Comparison of ENCODE assay signal across 22 cellular contexts in the genomic region with DNA sequence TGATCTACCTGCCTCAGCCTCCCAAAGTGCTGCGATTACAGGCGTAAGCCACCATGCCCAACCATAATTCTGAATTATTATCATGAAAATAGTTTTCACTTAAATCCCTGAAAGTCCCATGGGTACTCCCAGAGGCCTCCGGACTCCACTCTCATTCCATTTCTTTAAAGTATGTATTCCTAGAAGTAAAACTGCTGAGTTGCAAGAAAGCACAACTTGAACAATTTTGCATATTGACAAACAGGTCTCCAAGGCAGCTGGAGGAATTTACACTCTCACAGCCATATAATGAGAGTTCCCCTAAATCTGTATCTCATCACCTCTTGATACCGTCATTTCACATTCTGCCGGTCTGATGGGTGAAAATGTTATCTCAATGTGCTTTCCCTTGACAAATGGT.
A peak's percentile ranks its signal among the peaks of the same experiment; 100 is the strongest.
DNase-seq lines count a peak whose midpoint lies in the region; ATAC-seq, FAIRE-seq and TF ChIP-seq lines count a peak whose summit lies in the region.
"Had no signal": no experiment of that assay in that cellular context is flagged by ENCODE, and none has a peak within 500 bp of the region (broad histone marks: within the 10 kb centered on the region; RNA-seq: fewer than 3 reads in every experiment).

No MANE protein-coding gene starts in this region.

- H3K4me1 ChIP-seq in HepG2 (ENCODE audit: insufficient read depth, low read length) (no peaks in the 10 kb centered on the region), right lobe of liver (no peaks in the 10 kb centered on the region), mesendoderm (ENCODE audit: control insufficient read depth, low read depth, low read length) (no peaks in the 10 kb centered on the region)
- H3K4me1 ChIP-seq: BLaER1 treated with 17β-estradiol and CSF1 and Interleukin-3, amounts not matched to agents 10 nM and 100 nM; Caco-2 had no signal

- no peak overlapping the region for H3K56ac ChIP-seq in mesendoderm (ENCODE audit: low read length)

- H3K27ac Mint-ChIP-seq in brain, result peak overlapping the region in 3 of 5 experiments; percentile 1 to 67 (median 8)
- H3K27ac Mint-ChIP-seq: B cell; CD4-positive, alpha-beta T cell; CD8-positive, alpha-beta T cell had no signal

- H4K5ac ChIP-seq in mesendoderm (ENCODE audit: low read length), result no peak overlapping the region

- peaks cover 18% of the 10 kb centered on the region for H3K4me1 Mint-ChIP-seq in brain

- TF ChIP-seq POLR2A in HepG2 (IDR thresholded peaks at IDR 0.05; ENCODE audit: insufficient read depth in 1 of 2, low read depth in 2 of 2, low read length in 2 of 2) (no peak), right lobe of liver (IDR thresholded peaks at IDR 0.05) (no peak)

- no peaks in the 10 kb centered on the region for H3K27me3 Mint-ChIP-seq in brain
- H3K27me3 Mint-ChIP-seq: B cell; CD4-positive, alpha-beta T cell had no signal

- H3K4ac ChIP-seq in mesendoderm (ENCODE audit: low read depth, low read length), result no peak overlapping the region

- TF ChIP-seq RAD21 in HepG2 (CRISPR knock-in tag; IDR thresholded peaks at IDR 0.05), result no peak

- H3K9ac ChIP-seq in HepG2 (ENCODE audit: insufficient read depth, low read depth, low read length), result no peak overlapping the region
- no peak overlapping the region for H3K9ac ChIP-seq in mesendoderm (ENCODE audit: low read length)
- H3K9ac ChIP-seq: BLaER1 treated with 17β-estradiol and CSF1 and Interleukin-3, amounts not matched to agents 10 nM and 100 nM had no signal

- H3K23ac ChIP-seq in mesendoderm (ENCODE audit: low read length), result no peak overlapping the region

- H3K18ac ChIP-seq in mesendoderm (ENCODE audit: low read length), result no peak overlapping the region

- H2AFZ ChIP-seq in HepG2 (ENCODE audit: low read length), result no peak overlapping the region

- CTCF ChIA-PET in HepG2 (lab: Yijun Ruan, JAX; ENCODE audit: low intra/inter-chr PET ratio, low total read pairs), result no interaction called here

- H2BK15ac ChIP-seq in mesendoderm (replicated peaks; ENCODE audit: low read depth), result no peak overlapping the region

- POLR2A ChIA-PET in HepG2 (lab: Yijun Ruan, JAX), result no interaction called here

- in situ Hi-C loops in HepG2 (cut with HindIII; ENCODE audit: extremely low pct_ligation_motif_present, low pct_unique_long_range_greater_than_20kb), result no loop called here

- H2BK120ac ChIP-seq in mesendoderm (ENCODE audit: low read depth, low read length), result no peak overlapping the region

- no peaks in the 10 kb centered on the region for H3K9me3 Mint-ChIP-seq in brain
- H3K9me3 Mint-ChIP-seq: CD4-positive, alpha-beta T cell; CD8-positive, alpha-beta T cell had no signal

- no peaks in the 10 kb centered on the region for H3K79me1 ChIP-seq in mesendoderm (ENCODE audit: low read length)

- H3K36me3 Mint-ChIP-seq in brain, result no peaks in the 10 kb centered on the region

- H2AK5ac ChIP-seq in mesendoderm (ENCODE audit: low read length), result no peak overlapping the region

- TF ChIP-seq EP300 in HepG2 (IDR thresholded peaks at IDR 0.05; ENCODE audit: low read depth in 2 of 2, low read length in 2 of 2) (no peak), HepG2 (CRISPR knock-in tag; IDR thresholded peaks at IDR 0.05; ENCODE audit: borderline replicate concordance) (no peak)

- H3K4me3 ChIP-seq in HepG2 (replicated peaks in 1 of 3; ENCODE audit: insufficient read depth in 1 of 3, low read depth in 2 of 3, low read length in 3 of 3), result no peak overlapping the region
- H3K4me3 ChIP-seq in right lobe of liver, result no peak overlapping the region
- H3K4me3 ChIP-seq in mesendoderm (ENCODE audit: low read length), result no peak overlapping the region
- H3K4me3 ChIP-seq in coronary artery, result no peak overlapping the region
- H3K4me3 ChIP-seq: BLaER1 treated with 17β-estradiol and CSF1 and Interleukin-3, amounts not matched to agents 10 nM and 100 nM had no signal

- H3K79me2 ChIP-seq in HepG2 (ENCODE audit: insufficient read depth, low read length), result no peaks in the 10 kb centered on the region
- H3K79me2 ChIP-seq in mesendoderm (ENCODE audit: control insufficient read depth, insufficient read depth, low read length), result no peaks in the 10 kb centered on the region

- DNase-seq in HepG2 (ENCODE audit: low spot score), result no peak
- no peak for DNase-seq in right lobe of liver
- DNase-seq in astrocyte of the hippocampus (ENCODE audit: low read depth, low spot score), result peak; percentile 10
- peak; percentile 30 for DNase-seq in mesendoderm
- DNase-seq in GOT3 (lab: John Stamatoyannopoulos, UW), result no peak
- DNase-seq in cortex of kidney (lab: John Stamatoyannopoulos, UW), result no peak
- DNase-seq in coronary artery (ENCODE audit: low spot score), result no peak
- DNase-seq: ACHN; AML-193; Caco-2; Calu3; CD4-positive, alpha-beta T cell; CD8-positive, alpha-beta T cell; DMS79 treated with DMSO at 0.1 percent for 48 hours; GF-D8 had no signal

- no peak for FAIRE-seq in HepG2 (lab: Jason Lieb, UNC)
- FAIRE-seq: GM12891, GM19239 had no signal

- H3K4me2 ChIP-seq in HepG2 (ENCODE audit: low read depth, low read length) (no peak overlapping the region), mesendoderm (ENCODE audit: low read length) (no peak overlapping the region)
- H3K4me2 ChIP-seq: BLaER1 treated with 17β-estradiol and CSF1 and Interleukin-3, amounts not matched to agents 10 nM and 100 nM had no signal

- H3K27me3 ChIP-seq in HepG2 (ENCODE audit: control insufficient read depth in 1 of 2, insufficient read depth in 2 of 2, low read length in 2 of 2) (no peaks in the 10 kb centered on the region), right lobe of liver (no peaks in the 10 kb centered on the region), mesendoderm (ENCODE audit: insufficient read depth, low read length, poor library complexity) (no peaks in the 10 kb centered on the region)
- H3K27me3 ChIP-seq: BLaER1 treated with 17β-estradiol and CSF1 and Interleukin-3, amounts not matched to agents 10 nM and 100 nM had no signal

- no TSS peak for BruUV-seq in HepG2 (replicated peaks; lab: Mats Ljungman, UMichigan)

- no peak for ATAC-seq in HepG2
- no peak for ATAC-seq in right lobe of liver
- ATAC-seq: CD8-positive, alpha-beta T cell had no signal

- H2BK5ac ChIP-seq in mesendoderm (ENCODE audit: low read length), result no peak overlapping the region

- H3K27ac ChIP-seq in HepG2 (ENCODE audit: extremely low read length, insufficient read depth, low read length) (no peak overlapping the region), right lobe of liver (no peak overlapping the region), mesendoderm (ENCODE audit: low read depth, low read length) (no peak overlapping the region), coronary artery (no peak overlapping the region)
- H3K27ac ChIP-seq: 22Rv1; BLaER1 treated with 17β-estradiol and CSF1 and Interleukin-3, amounts not matched to agents 10 nM and 100 nM; C4-2B had no signal

- TF ChIP-seq CTCF in HepG2 (CRISPR knock-in tag; IDR thresholded peaks at IDR 0.05) (no peak), right lobe of liver (IDR thresholded peaks at IDR 0.05) (no peak), brain (conservative IDR thresholded peaks at IDR 0.05) (no peak), coronary artery (IDR thresholded peaks at IDR 0.05) (no peak)

- H3K9me3 ChIP-seq in HepG2 (ENCODE audit: low read length) (no peaks in the 10 kb centered on the region), right lobe of liver (no peaks in the 10 kb centered on the region)
- H3K9me3 ChIP-seq: Caco-2 had no signal

- H3K36me3 ChIP-seq in HepG2 (replicated peaks in 1 of 2; ENCODE audit: control insufficient read depth in 1 of 2, insufficient read depth in 2 of 2, low read length in 2 of 2), result no peaks in the 10 kb centered on the region
- H3K36me3 ChIP-seq in right lobe of liver, result no peaks in the 10 kb centered on the region
- no peaks in the 10 kb centered on the region for H3K36me3 ChIP-seq in mesendoderm (ENCODE audit: control insufficient read depth, insufficient read depth, low read length)
- H3K36me3 ChIP-seq: BLaER1 treated with 17β-estradiol and CSF1 and Interleukin-3, amounts not matched to agents 10 nM and 100 nM had no signal

- no peaks in the 10 kb centered on the region for H4K20me1 ChIP-seq in HepG2 (ENCODE audit: insufficient read depth, low read length)
- H4K20me1 ChIP-seq: BLaER1 treated with 17β-estradiol and CSF1 and Interleukin-3, amounts not matched to agents 10 nM and 100 nM had no signal

- no peak overlapping the region for H3K4me3 Mint-ChIP-seq in brain
- H3K4me3 Mint-ChIP-seq: B cell; CD4-positive, alpha-beta T cell; CD8-positive, alpha-beta T cell had no signal

- no peak overlapping the region for H4K8ac ChIP-seq in mesendoderm (ENCODE audit: low read depth, low read length)

- 93% methylated on average over 5 of the region's 5 CpGs for WGBS in HepG2 (ENCODE audit: low lambda C conversion rate)
- 96% methylated on average over 5 of the region's 5 CpGs for WGBS in right lobe of liver (ENCODE audit: insufficient coverage, low coverage, low lambda C conversion rate, missing lambda C conversion rate)
- WGBS in mesendoderm (ENCODE audit: extremely low coverage, insufficient coverage, low lambda C conversion rate), result no CpG with 5 or more reads among the region's 5 CpGs

- intact Hi-C loops in HepG2 (cut with micrococcal nuclease; ENCODE audit: unreplicated experiment) (no loop called here), right lobe of liver (cut with DNase I) (no loop called here)

TF ChIP-seq in HepG2, 621 proteins besides CTCF, POLR2A, EP300 and RAD21:
- TF ChIP-seq MAFF (IDR thresholded peaks at IDR 0.05; ENCODE audit: low read depth, low read length) (peak; percentile 77), MAFK (conservative IDR thresholded peaks at IDR 0.05 in 1 of 2, IDR thresholded peaks at IDR 0.05 in 1 of 2; ENCODE audit: low read length in 2 of 2) (peak; percentile 77 to 83), ZNF350 (CRISPR knock-in tag; IDR thresholded peaks at IDR 0.05; ENCODE audit: borderline replicate concordance, low read depth) (no peak)

Comparison
In these comparisons a context has a peak if more than half of its experiments do, and no peak if none do; other contexts are left out.
1. DNase-seq: peak in astrocyte of the hippocampus (single experiment) and mesendoderm (single experiment); none in HepG2 (single experiment), right lobe of liver (0 of 3), GOT3 (single experiment), cortex of kidney (single experiment) and coronary artery (single experiment).